ENCODE assay signal across 8 cellular contexts in the genomic region with DNA sequence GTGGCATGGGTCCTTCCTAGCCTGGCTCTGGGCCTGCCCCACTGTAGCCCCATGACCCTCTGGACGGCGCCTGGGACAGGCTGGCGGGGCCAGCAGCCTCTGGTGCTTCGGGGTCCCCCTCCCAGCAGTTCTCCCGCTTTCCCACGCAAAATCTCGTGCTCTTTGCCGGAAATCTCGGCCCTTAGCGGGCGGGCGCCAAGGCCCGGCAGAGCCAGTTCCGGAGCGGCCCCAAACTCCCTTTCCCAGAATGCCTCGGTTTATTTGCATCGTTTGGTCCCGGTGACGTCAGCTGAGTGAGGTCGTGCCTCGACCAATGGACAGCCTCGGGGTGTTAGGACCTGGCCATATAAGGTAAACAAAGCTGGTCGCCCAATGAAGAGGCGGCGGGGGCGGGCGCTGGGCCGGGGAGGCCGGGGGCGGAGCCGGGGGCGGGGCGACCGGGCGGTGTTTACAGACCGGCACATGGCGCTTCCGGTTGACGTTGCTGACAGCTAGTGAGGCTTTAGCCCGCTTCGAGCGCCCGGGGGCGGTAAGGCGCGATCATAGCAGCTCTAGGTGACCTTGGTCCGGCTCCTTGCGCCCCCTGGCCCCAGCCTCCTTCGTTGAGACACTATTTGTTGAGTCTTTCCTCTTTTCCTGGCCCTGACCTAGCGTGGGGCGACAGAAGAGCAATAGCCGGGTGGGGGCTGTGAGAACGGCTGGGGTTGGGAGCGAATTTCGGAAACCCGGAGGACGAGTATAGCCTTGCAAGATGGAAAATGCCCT. TPM values are rescaled to one million over a fixed set of nuclear protein-coding genes. Genes with fewer than 3 reads are reported as not detected.
DNase-seq lines count a peak whose midpoint lies in the region; ATAC-seq and TF ChIP-seq lines count a peak whose summit lies in the region.

No MANE protein-coding gene starts in this region.

- peaks cover 42% of the 10 kb centered on the region for H3F3A ChIP-seq in GM23338 (replicated peaks; ENCODE audit: low read depth)

- H3K4me2 ChIP-seq in GM23338: peak overlapping the region; percentile 93

- peaks cover 26% of the 10 kb centered on the region for H3K27me3 Mint-ChIP-seq in GM23338 (ENCODE audit: insufficient read depth, low read depth, poor library complexity)
- no peaks in the 10 kb centered on the region for H3K27me3 Mint-ChIP-seq in activated T-helper 2 cell treated with anti-CD3 and anti-CD28 coated beads, Interferon-gamma antibody, Interleukin-2, Interleukin-4, amounts not matched to agents 10 μg/mL and 5 μg/mL and 100 μg/mL, durations not matched to agents 14 hours and 24 hours and 36 hours (ENCODE audit: low read depth)
- H3K27me3 Mint-ChIP-seq in natural killer cell (ENCODE audit: low read depth in 2 of 2): no peaks in the 10 kb centered on the region

- DNase-seq in EL (peak; percentile 100), GM23338 (ENCODE audit: low spot score) (peak; percentile 100), LHCN-M2 (ENCODE audit: low read depth) (peak; percentile 100), RPMI7951 (ENCODE audit: low read depth) (peak; percentile 99), fibroblast of peridontal ligament (ENCODE audit: extremely low read depth) (peak; percentile 100), natural killer cell (peak; percentile 96)
- peak; percentile 99 for DNase-seq in activated T-helper 2 cell treated with anti-CD3 and anti-CD28 coated beads, Interferon-gamma antibody, Interleukin-2, Interleukin-4, amounts not matched to agents 10 μg/mL and 5 μg/mL and 100 μg/mL, durations not matched to agents 14 hours and 24 hours and 36 hours (ENCODE audit: low spot score)
- peak; percentile 100 for DNase-seq in stimulated activated naive CD4-positive, alpha-beta T cell treated with Interleukin-2 at 50 U/mL for 16 hours (lab: John Stamatoyannopoulos, UW)

- peak overlapping the region; percentile 99 for H3K27ac ChIP-seq in GM23338 (ENCODE audit: low read depth)

- H4K20me1 ChIP-seq in GM23338 (replicated peaks; ENCODE audit: insufficient read depth): peaks cover 7% of the 10 kb centered on the region

- H3K4me3 ChIP-seq in GM23338: peak overlapping the region; percentile 86

- no peaks in the 10 kb centered on the region for H3K9me2 ChIP-seq in GM23338 (ENCODE audit: insufficient read depth)

- H2AFZ ChIP-seq in GM23338: no peak overlapping the region

- peak; percentile 62 for ATAC-seq in GM23338
- peak; percentile 89 to 97 (median 90) for ATAC-seq in natural killer cell

- H3K36me3 Mint-ChIP-seq in GM23338 (ENCODE audit: low read depth): no peaks in the 10 kb centered on the region
- H3K36me3 Mint-ChIP-seq in activated T-helper 2 cell treated with anti-CD3 and anti-CD28 coated beads, Interferon-gamma antibody, Interleukin-2, Interleukin-4, amounts not matched to agents 10 μg/mL and 5 μg/mL and 100 μg/mL, durations not matched to agents 14 hours and 24 hours and 36 hours (ENCODE audit: low read depth): no peaks in the 10 kb centered on the region
- no peaks in the 10 kb centered on the region for H3K36me3 Mint-ChIP-seq in natural killer cell

- H3K79me2 ChIP-seq in GM23338 (replicated peaks; ENCODE audit: insufficient read depth): peaks cover 30% of the 10 kb centered on the region

- H3K4me1 Mint-ChIP-seq in GM23338: peaks cover 39% of the 10 kb centered on the region
- H3K4me1 Mint-ChIP-seq in activated T-helper 2 cell treated with anti-CD3 and anti-CD28 coated beads, Interferon-gamma antibody, Interleukin-2, Interleukin-4, amounts not matched to agents 10 μg/mL and 5 μg/mL and 100 μg/mL, durations not matched to agents 14 hours and 24 hours and 36 hours (ENCODE audit: low read depth): peaks cover 16% of the 10 kb centered on the region
- peaks cover 14 to 28% of the 10 kb centered on the region in 2 donors for H3K4me1 Mint-ChIP-seq in natural killer cell

- no peaks in the 10 kb centered on the region for H3K27me3 ChIP-seq in GM23338 (ENCODE audit: insufficient read depth)

- no peaks in the 10 kb centered on the region for H3K36me3 ChIP-seq in GM23338 (ENCODE audit: insufficient read depth)

- intact Hi-C loops in activated T-helper 2 cell treated with anti-CD3 and anti-CD28 coated beads, Interferon-gamma antibody, Interleukin-2, Interleukin-4, amounts not matched to agents 10 μg/mL and 5 μg/mL and 100 μg/mL, durations not matched to agents 14 hours and 24 hours and 36 hours (cut with micrococcal nuclease): loop anchor here (1.0 to 5.0 kb wide), 5 partner anchors 8 to 342 kb away; partner anchors contain the start of genes CDIP1, DNAJA3, HMOX2 and MGRN1
- intact Hi-C loops in natural killer cell (cut with micrococcal nuclease): loop anchor here (1.0 to 10.0 kb wide), 3 partner anchors 8 to 361 kb away; partner anchors contain the start of genes CORO7 and MGRN1

- H3K27ac Mint-ChIP-seq in GM23338 (peak overlapping the region; percentile 100), natural killer cell (peak overlapping the region; percentile 96 to 99)
- H3K27ac Mint-ChIP-seq in activated T-helper 2 cell treated with anti-CD3 and anti-CD28 coated beads, Interferon-gamma antibody, Interleukin-2, Interleukin-4, amounts not matched to agents 10 μg/mL and 5 μg/mL and 100 μg/mL, durations not matched to agents 14 hours and 24 hours and 36 hours: peak overlapping the region; percentile 98

- TF ChIP-seq CTCF in GM23338 (conservative IDR thresholded peaks at IDR 0.05; ENCODE audit: low read depth in 2 of 2) (peak; percentile 54 to 69), natural killer cell (IDR thresholded peaks at IDR 0.05) (peak; percentile 26)

- H3K4me1 ChIP-seq in GM23338 (ENCODE audit: insufficient read depth): peaks cover 46% of the 10 kb centered on the region

- no peaks in the 10 kb centered on the region; the same call in 2 of the 3 replicates for H3K9me3 Mint-ChIP-seq in GM23338
- no peaks in the 10 kb centered on the region for H3K9me3 Mint-ChIP-seq in activated T-helper 2 cell treated with anti-CD3 and anti-CD28 coated beads, Interferon-gamma antibody, Interleukin-2, Interleukin-4, amounts not matched to agents 10 μg/mL and 5 μg/mL and 100 μg/mL, durations not matched to agents 14 hours and 24 hours and 36 hours
- no peaks in the 10 kb centered on the region for H3K9me3 Mint-ChIP-seq in natural killer cell

- peak overlapping the region; percentile 82 for H3K4me3 Mint-ChIP-seq in GM23338
- H3K4me3 Mint-ChIP-seq in activated T-helper 2 cell treated with anti-CD3 and anti-CD28 coated beads, Interferon-gamma antibody, Interleukin-2, Interleukin-4, amounts not matched to agents 10 μg/mL and 5 μg/mL and 100 μg/mL, durations not matched to agents 14 hours and 24 hours and 36 hours (ENCODE audit: low read depth): peak overlapping the region; percentile 92
- H3K4me3 Mint-ChIP-seq in natural killer cell: peak overlapping the region; percentile 93

TF ChIP-seq in GM23338, 12 proteins besides CTCF, POLR2A, EP300 and RAD21 (continues in another document):
- TF ChIP-seq POLR2AphosphoS5 (IDR thresholded peaks at IDR 0.05; ENCODE audit: low read depth) (peak; percentile 53; the same call in 1 of the 2 replicates), NANOG (IDR thresholded peaks at IDR 0.05; ENCODE audit: borderline replicate concordance) (no peak), ZNF331 (CRISPR knock-in tag; IDR thresholded peaks at IDR 0.05; ENCODE audit: low read depth) (no peak), ZNF114 (CRISPR knock-in tag; IDR thresholded peaks at IDR 0.05) (no peak), CREB1 (CRISPR knock-in tag; IDR thresholded peaks at IDR 0.05; ENCODE audit: low read depth) (peak; percentile 96)
- TF ChIP-seq, protein P1, sequence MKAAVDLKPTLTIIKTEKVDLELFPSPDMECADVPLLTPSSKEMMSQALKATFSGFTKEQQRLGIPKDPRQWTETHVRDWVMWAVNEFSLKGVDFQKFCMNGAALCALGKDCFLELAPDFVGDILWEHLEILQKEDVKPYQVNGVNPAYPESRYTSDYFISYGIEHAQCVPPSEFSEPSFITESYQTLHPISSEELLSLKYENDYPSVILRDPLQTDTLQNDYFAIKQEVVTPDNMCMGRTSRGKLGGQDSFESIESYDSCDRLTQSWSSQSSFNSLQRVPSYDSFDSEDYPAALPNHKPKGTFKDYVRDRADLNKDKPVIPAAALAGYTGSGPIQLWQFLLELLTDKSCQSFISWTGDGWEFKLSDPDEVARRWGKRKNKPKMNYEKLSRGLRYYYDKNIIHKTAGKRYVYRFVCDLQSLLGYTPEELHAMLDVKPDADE (IDR thresholded peaks at IDR 0.05): peak; percentile 89

RNA-seq across cellular contexts. Expression of gene UBALD1, which starts 1.5 kb away (rescaled TPM):
- 32.2 and 32.8 TPM in 2 replicates for total RNA-seq in GM23338 (2014; rRNA removed; shearing (Covaris generic))
- 20.7 and 23.9 TPM in 2 replicates for polyA plus RNA-seq in GM23338 (2016; fragmentation: Nextera tagmentation; extraction: Ambion mirVana)
- total RNA-seq in LHCN-M2 (2014; rRNA removed) (4.5 and 7.7 TPM in 2 replicates), natural killer cell (10 to 100 TPM; 40.8 to 54.4 (median 53.6) TPM)
- 13.8 TPM for polyA plus RNA-seq in LHCN-M2 (2012)
- total RNA-seq in RPMI7951 (2014; rRNA removed; shearing (Covaris generic)): 3.3 and 4.7 TPM in 2 replicates
- total RNA-seq in activated T-helper 2 cell treated with anti-CD3 and anti-CD28 coated beads, Interferon-gamma antibody, Interleukin-2, Interleukin-4, amounts not matched to agents 10 μg/mL and 5 μg/mL and 100 μg/mL, durations not matched to agents 14 hours and 24 hours and 36 hours: 21.1 and 25.0 TPM in 2 replicates

RNA-seq across cellular contexts. Expression of gene MGRN1, which starts 8.4 kb away (rescaled TPM):
- total RNA-seq in GM23338 (2014; rRNA removed; shearing (Covaris generic)): 54.6 and 71.8 TPM in 2 replicates
- 10.5 and 13.1 TPM in 2 replicates for polyA plus RNA-seq in GM23338 (2016; fragmentation: Nextera tagmentation; extraction: Ambion mirVana)
- total RNA-seq in LHCN-M2 (2014; rRNA removed): 25.5 and 26.6 TPM in 2 replicates
- 26.1 TPM for polyA plus RNA-seq in LHCN-M2 (2012)
- 10.4 and 18.3 TPM in 2 replicates for total RNA-seq in RPMI7951 (2014; rRNA removed; shearing (Covaris generic))
- total RNA-seq in activated T-helper 2 cell treated with anti-CD3 and anti-CD28 coated beads, Interferon-gamma antibody, Interleukin-2, Interleukin-4, amounts not matched to agents 10 μg/mL and 5 μg/mL and 100 μg/mL, durations not matched to agents 14 hours and 24 hours and 36 hours: 124 TPM in 2 replicates
- 100 to 1,000 TPM; 102 to 106 (median 105) TPM for total RNA-seq in natural killer cell

Comparison
In these comparisons a context has a peak if more than half of its experiments do, and no peak if none do; other contexts are left out.
1. Peak in every context shown above with its lines: DNase-seq, ATAC-seq, H3K4me3 ChIP-seq and H3K27ac ChIP-seq.